ENCODE assay signal across 14 cellular contexts in the genomic region with DNA sequence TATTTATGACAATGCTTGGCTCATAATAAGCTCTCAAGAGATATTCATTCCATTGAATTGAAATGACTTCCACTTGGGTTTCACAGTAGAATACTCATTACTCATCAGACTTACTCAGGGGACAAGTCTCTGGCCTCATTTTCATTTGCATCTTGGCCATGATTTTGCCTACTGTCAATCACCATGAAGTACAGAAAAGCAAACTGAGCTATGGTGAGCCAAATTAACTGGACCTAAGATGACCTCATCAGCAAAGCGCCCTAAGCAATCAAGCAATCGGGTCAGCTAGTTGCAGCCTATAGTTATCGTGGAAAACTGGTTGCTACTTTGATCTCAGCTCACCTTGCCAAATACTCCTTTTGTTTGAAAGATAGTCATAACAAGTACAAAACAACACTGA.
DNase-seq lines count a peak whose midpoint lies in the region; TF ChIP-seq lines count a peak whose summit lies in the region.
"Had no signal": no experiment of that assay in that cellular context is flagged by ENCODE, and none has a peak within 500 bp of the region (broad histone marks: within the 10 kb centered on the region; RNA-seq: fewer than 3 reads in every experiment).

No MANE protein-coding gene starts in this region.

- TF ChIP-seq CTCF in epithelial cell of esophagus (IDR thresholded peaks at IDR 0.05; ENCODE audit: insufficient read depth, low read depth, low read length, missing control alignments), result no peak

- POLR2A ChIA-PET in HEK293T (lab: Yijun Ruan, JAX), result no interaction called here

- CTCF ChIA-PET in HEK293T (lab: Yijun Ruan, JAX), result no interaction called here

- DNase-seq in M059J (ENCODE audit: low read depth) (peak; percentile 60), epithelial cell of esophagus (ENCODE audit: low read depth) (peak; percentile 32), kidney tubule cell (ENCODE audit: low spot score) (peak; percentile 2), HEK293T (ENCODE audit: extremely low spot score) (no peak), T-helper 1 cell (no peak), NCI-H1436 (lab: John Stamatoyannopoulos, UW) (no peak), GOT3 (lab: John Stamatoyannopoulos, UW) (no peak)
- DNase-seq: C1 segment of cervical spinal cord; Calu3; CD4-positive, alpha-beta memory T cell; COR-L47; DMS53; DMS79 treated with DMSO at 0.1 percent for 48 hours; H9 had no signal

- H3K4me3 ChIP-seq in epithelial cell of esophagus (ENCODE audit: low read length), result no peak overlapping the region

TF ChIP-seq in HEK293T, 16 proteins besides CTCF, POLR2A, EP300 and RAD21:
- no peak for TF ChIP-seq ZNF384 (IDR thresholded peaks at IDR 0.05)
- TF ChIP-seq LEF1 (IDR thresholded peaks at IDR 0.05; ENCODE audit: borderline replicate concordance), result no peak
- TF ChIP-seq CTBP1 (IDR thresholded peaks at IDR 0.05; ENCODE audit: borderline replicate concordance), result no peak
- TF ChIP-seq ELF4 (IDR thresholded peaks at IDR 0.05), result no peak
- no peak for TF ChIP-seq FOXK2 (IDR thresholded peaks at IDR 0.05)
TF ChIP-seq in HEK293T: peak in this region for 0.

Comparison
In these comparisons a context has a peak if more than half of its experiments do, and no peak if none do; other contexts are left out.
1. DNase-seq: peak in M059J (single experiment), epithelial cell of esophagus (single experiment) and kidney tubule cell (single experiment); none in HEK293T (single experiment), T-helper 1 cell (0 of 5), NCI-H1436 (single experiment) and GOT3 (single experiment).